In genomic region chr17:57662644-57663308, GRCh38 we compare ENCODE assay signal across 8 cellular contexts.
DNase-seq lines count a peak whose midpoint lies in the region; ATAC-seq, FAIRE-seq and TF ChIP-seq lines count a peak whose summit lies in the region.

No MANE protein-coding gene starts in this region.

- no peaks in the 10 kb centered on the region for H3K27me3 Mint-ChIP-seq in activated T-helper 1 cell treated with anti-CD3 and anti-CD28 coated beads, Interleukin-12 subunit alpha, Interleukin-12 subunit beta, Interleukin-2, Interleukin-4 antibody, amounts not matched to agents 30 ng/mL and 10 ng/mL and 1 ng/mL, durations not matched to agents 14 hours and 24 hours and 36 hours (ENCODE audit: insufficient read depth)

- 48% methylated on average over 18 of the region's 21 CpGs for WGBS in GM12878 (ENCODE audit: insufficient coverage, insufficient replicate concordance, low lambda C conversion rate, missing lambda C conversion rate)
- 20 to 31% (median 26%) methylated on average over 21 of the region's 21 CpGs for WGBS in ovary, 3 donors

- no peak for FAIRE-seq in GM12878 (lab: Jason Lieb, UNC)

- H3K9me3 ChIP-seq in GM12878 (replicated peaks; ENCODE audit: control insufficient read depth, insufficient read depth, low read length) (no peaks in the 10 kb centered on the region), ovary (no peaks in the 10 kb centered on the region)

- no peak for TF ChIP-seq EP300 in GM12878 (IDR thresholded peaks at IDR 0.05; ENCODE audit: borderline replicate concordance in 1 of 2, control insufficient read depth in 1 of 2, low read depth in 2 of 2, low read length in 2 of 2)
- TF ChIP-seq EP300 in ovary (IDR thresholded peaks at IDR 0.05) = no peak

- no peaks in the 10 kb centered on the region for H3K9me3 Mint-ChIP-seq in activated T-helper 1 cell treated with anti-CD3 and anti-CD28 coated beads, Interleukin-12 subunit alpha, Interleukin-12 subunit beta, Interleukin-2, Interleukin-4 antibody, amounts not matched to agents 30 ng/mL and 10 ng/mL and 1 ng/mL, durations not matched to agents 14 hours and 24 hours and 36 hours

- no peak overlapping the region for H3K27ac ChIP-seq in GM12878 (ENCODE audit: control insufficient read depth, insufficient read depth)
- peak overlapping the region in 1 of 2 donors; percentile 61 for H3K27ac ChIP-seq in ovary

- POLR2A ChIA-PET in GM12878 (lab: Charles Lee) = no interaction called here

- H3K79me2 ChIP-seq in GM12878 (ENCODE audit: control insufficient read depth, insufficient read depth, low read length) = no peaks in the 10 kb centered on the region

- intact Hi-C loops in GM12878 (cut with micrococcal nuclease; ENCODE audit: unreplicated experiment) (no loop called here), left ventricle myocardium superior (cut with micrococcal nuclease) (no loop called here), ovary (cut with DNase I) (no loop called here)
- intact Hi-C loops in activated T-helper 1 cell treated with anti-CD3 and anti-CD28 coated beads, Interleukin-12 subunit alpha, Interleukin-12 subunit beta, Interleukin-2, Interleukin-4 antibody, amounts not matched to agents 30 ng/mL and 10 ng/mL and 1 ng/mL, durations not matched to agents 14 hours and 24 hours and 36 hours (cut with micrococcal nuclease) = no loop called here

- H3K27me3 ChIP-seq in GM12878 (replicated peaks in 1 of 2; ENCODE audit: control insufficient read depth in 2 of 2, insufficient read depth in 2 of 2, low read length in 1 of 2) = no peaks in the 10 kb centered on the region
- H3K27me3 ChIP-seq in ovary = no peaks in the 10 kb centered on the region

- SMC1A ChIA-PET in GM12878 (lab: Charles Lee; ENCODE audit: uncharacterized antibody, unreplicated experiment) = interaction anchor here (1.1 to 1.6 kb wide), 2 partner anchors 16 to 419 kb away, joined by 3 to 4 read pairs; no protein-coding TSS in a partner anchor

- RAD21 ChIA-PET in GM12878 (lab: Charles Lee; ENCODE audit: unreplicated experiment) = no interaction called here

- TF ChIP-seq RAD21 in GM12878 (IDR thresholded peaks at IDR 0.05; ENCODE audit: insufficient read depth, low read depth, low read length) = no peak

- peaks cover 5% of the 10 kb centered on the region for H3K36me3 Mint-ChIP-seq in activated T-helper 1 cell treated with anti-CD3 and anti-CD28 coated beads, Interleukin-12 subunit alpha, Interleukin-12 subunit beta, Interleukin-2, Interleukin-4 antibody, amounts not matched to agents 30 ng/mL and 10 ng/mL and 1 ng/mL, durations not matched to agents 14 hours and 24 hours and 36 hours (ENCODE audit: low read depth)

- TF ChIP-seq CTCF in GM12878 (IDR thresholded peaks at IDR 0.05 in 2 of 3, conservative IDR thresholded peaks at IDR 0.05 in 1 of 3; ENCODE audit: control insufficient read depth in 2 of 3, extremely low read depth in 1 of 3, insufficient read depth in 1 of 3, low read depth in 3 of 3, low read length in 3 of 3) = no peak
- peak in 1 of 3 donors; percentile 25 for TF ChIP-seq CTCF in ovary (IDR thresholded peaks at IDR 0.05)

- H4K20me1 ChIP-seq in GM12878 (ENCODE audit: control insufficient read depth, insufficient read depth) = no peaks in the 10 kb centered on the region

- no peaks in the 10 kb centered on the region for H3K4me1 ChIP-seq in GM12878 (ENCODE audit: control insufficient read depth, insufficient read depth, low read length)
- peaks cover 21% of the 10 kb centered on the region for H3K4me1 ChIP-seq in ovary (ENCODE audit: insufficient read depth)

- BruUV-seq in GM12878 (replicated peaks; lab: Mats Ljungman, UMichigan) = no TSS peak

- no peak overlapping the region for H3K4me3 Mint-ChIP-seq in activated T-helper 1 cell treated with anti-CD3 and anti-CD28 coated beads, Interleukin-12 subunit alpha, Interleukin-12 subunit beta, Interleukin-2, Interleukin-4 antibody, amounts not matched to agents 30 ng/mL and 10 ng/mL and 1 ng/mL, durations not matched to agents 14 hours and 24 hours and 36 hours

- no peak overlapping the region for H3K4me2 ChIP-seq in GM12878 (ENCODE audit: control insufficient read depth, insufficient read depth)

- ATAC-seq in GM12878 = peak; percentile 79
- peak; percentile 98 for ATAC-seq in left ventricle myocardium superior
- no peak for ATAC-seq in GM18873 (IDR thresholded peaks at IDR 0.05; ENCODE audit: low FRiP score, unreplicated experiment)

- no peak overlapping the region for H3K9ac ChIP-seq in GM12878 (ENCODE audit: control insufficient read depth, insufficient read depth, low read length)

- H3K4me3 ChIP-seq in GM12878 (no peak overlapping the region), ovary (no peak overlapping the region)

- CTCF ChIA-PET in GM12878 (lab: Yijun Ruan, JAX) = interaction anchor here (0.8 to 4.7 kb wide), 5 partner anchors 9 to 419 kb away, joined by 3 to 18 read pairs (median 6); no protein-coding TSS in a partner anchor

- in situ Hi-C loops in GM12878 (cut with MboI) = no loop called here

- H3K4me1 Mint-ChIP-seq in activated T-helper 1 cell treated with anti-CD3 and anti-CD28 coated beads, Interleukin-12 subunit alpha, Interleukin-12 subunit beta, Interleukin-2, Interleukin-4 antibody, amounts not matched to agents 30 ng/mL and 10 ng/mL and 1 ng/mL, durations not matched to agents 14 hours and 24 hours and 36 hours (ENCODE audit: low read depth) = no peaks in the 10 kb centered on the region

- no peak overlapping the region for H3K27ac Mint-ChIP-seq in activated T-helper 1 cell treated with anti-CD3 and anti-CD28 coated beads, Interleukin-12 subunit alpha, Interleukin-12 subunit beta, Interleukin-2, Interleukin-4 antibody, amounts not matched to agents 30 ng/mL and 10 ng/mL and 1 ng/mL, durations not matched to agents 14 hours and 24 hours and 36 hours

- H3K36me3 ChIP-seq in GM12878 (ENCODE audit: control insufficient read depth in 2 of 2, insufficient read depth in 2 of 2, low read length in 1 of 2) (peaks cover 0 to 5% of the 10 kb centered on the region in 2 experiments; a peak in 3 of 4 replicates), ovary (no peaks in the 10 kb centered on the region)

- no peak for TF ChIP-seq POLR2A in GM12878 (IDR thresholded peaks at IDR 0.05; ENCODE audit: low read depth, low read length)
- no peak for TF ChIP-seq POLR2A in ovary (IDR thresholded peaks at IDR 0.05)

- DNase-seq in EH (ENCODE audit: low read depth) (peak; percentile 100), Kasumi-1 (lab: John Stamatoyannopoulos, UW) (peak; percentile 95 to 97), RKO (ENCODE audit: low spot score) (peak; percentile 88), GM12878 (ENCODE audit: low read depth, low spot score) (no peak), left ventricle myocardium superior (peak; percentile 97), ovary (peak; percentile 92 to 97 (median 95))
- no peak for DNase-seq in activated T-helper 1 cell treated with anti-CD3 and anti-CD28 coated beads, Interleukin-12 subunit alpha, Interleukin-12 subunit beta, Interleukin-2, Interleukin-4 antibody, amounts not matched to agents 30 ng/mL and 10 ng/mL and 1 ng/mL, durations not matched to agents 14 hours and 24 hours and 36 hours (ENCODE audit: low spot score)

- H2AFZ ChIP-seq in GM12878 (ENCODE audit: control insufficient read depth, low read depth, low read length) = no peak overlapping the region

TF ChIP-seq in GM12878, 131 proteins besides CTCF, POLR2A, EP300 and RAD21:
- TF ChIP-seq NFXL1 (IDR thresholded peaks at IDR 0.05; ENCODE audit: borderline replicate concordance) (no peak), SMAD1 (IDR thresholded peaks at IDR 0.05; ENCODE audit: low read depth, partially characterized antibody) (no peak), SP1 (IDR thresholded peaks at IDR 0.05; ENCODE audit: low read depth, low read length) (peak; percentile 30), PKNOX1 (IDR thresholded peaks at IDR 0.05) (peak; percentile 87)

Comparison
In these comparisons a context has a peak if more than half of its experiments do, and no peak if none do; other contexts are left out.
1. DNase-seq: peak in EH (single experiment), Kasumi-1 (2 of 2), RKO (single experiment), left ventricle myocardium superior (single experiment) and ovary (5 of 5); none in GM12878 (single experiment) and activated T-helper 1 cell treated with anti-CD3 and anti-CD28 coated beads, Interleukin-12 subunit alpha, Interleukin-12 subunit beta, Interleukin-2, Interleukin-4 antibody, amounts not matched to agents 30 ng/mL and 10 ng/mL and 1 ng/mL, durations not matched to agents 14 hours and 24 hours and 36 hours (single experiment).